In the genomic region with DNA sequence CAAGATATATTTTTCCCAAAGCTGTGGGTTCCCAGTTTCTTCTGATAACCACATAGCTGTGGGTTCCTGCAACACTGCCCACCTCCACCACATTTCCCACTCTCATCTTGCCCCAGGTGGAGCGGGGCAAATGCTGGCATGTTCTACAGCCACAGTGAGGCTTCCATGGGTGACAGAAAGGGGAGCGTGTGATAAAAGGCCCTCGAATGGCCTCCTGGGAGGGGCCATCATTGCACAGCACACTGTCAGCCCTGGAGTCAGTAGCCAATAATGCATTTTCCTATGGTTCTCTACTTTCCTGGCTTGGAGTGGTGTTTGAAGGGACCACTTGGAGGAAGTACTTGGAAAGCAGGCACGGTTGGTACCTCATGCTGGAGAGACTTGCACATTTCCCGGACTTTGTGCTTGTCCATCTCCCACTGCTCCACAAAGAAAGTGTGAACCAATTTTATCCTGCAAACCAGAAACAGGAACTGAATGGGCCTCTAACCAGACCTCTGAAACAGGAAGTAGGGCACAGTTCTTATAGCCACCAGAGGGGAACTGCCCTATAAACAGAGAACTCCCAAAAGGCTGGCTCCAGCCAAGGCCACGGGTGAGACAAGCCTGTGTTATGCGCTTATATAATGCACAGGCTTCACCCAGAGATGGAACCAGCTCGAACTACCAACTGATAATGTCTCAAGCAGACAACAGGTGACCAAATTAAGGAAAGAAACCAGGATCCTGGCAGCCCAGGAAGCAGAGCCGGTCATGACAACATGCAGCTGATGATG, we compare ENCODE assay signal across 8 cellular contexts.
DNase-seq lines count a peak whose midpoint lies in the region; ATAC-seq and TF ChIP-seq lines count a peak whose summit lies in the region.

No MANE protein-coding gene starts in this region.

- peak; percentile 61 for ATAC-seq in GM21515 (IDR thresholded peaks at IDR 0.05; ENCODE audit: unreplicated experiment)
- ATAC-seq in stimulated activated naive B cell treated with anti-CD40 and anti-IgM and Interleukin-4, amounts not matched to agents 10 μg/mL and 1 μg/mL and 100 μg/mL, for 72 hours (replicated peaks) = peak; percentile 98

- TF ChIP-seq CTCF in GM12864 (IDR thresholded peaks at IDR 0.05; ENCODE audit: low read depth, low read length, missing control alignments) = peak; percentile 43

- peak overlapping the region; percentile 71 to 76 for H3K4me3 Mint-ChIP-seq in stimulated activated naive B cell treated with anti-CD40 and anti-IgM and Interleukin-4, amounts not matched to agents 10 μg/mL and 1 μg/mL and 100 μg/mL, for 72 hours

- H3K4me1 Mint-ChIP-seq in stimulated activated naive B cell treated with anti-CD40 and anti-IgM and Interleukin-4, amounts not matched to agents 10 μg/mL and 1 μg/mL and 100 μg/mL, for 72 hours = peaks cover 43 to 73% of the 10 kb centered on the region in 2 donors

- DNase-seq in GM12864 (ENCODE audit: low read depth) = no peak
- DNase-seq in KBM-7 = peak; percentile 91
- DNase-seq in central memory CD4-positive, alpha-beta T cell = peak; percentile 18
- DNase-seq in stimulated activated naive B cell treated with anti-CD40 and anti-IgM and Interleukin-4, amounts not matched to agents 10 μg/mL and 1 μg/mL and 100 μg/mL, for 72 hours = peak; percentile 45
- no peak for DNase-seq in stimulated activated CD4-positive, alpha-beta T cell treated with anti-CD3 and anti-CD28 coated beads, Interleukin-2, amount 100 ng/mL, for 24 hours
- no peak for DNase-seq in NCI-H2107 treated with DMSO at 0.1 percent for 48 hours (lab: John Stamatoyannopoulos, UW; ENCODE audit: unreplicated experiment)
- DNase-seq in effector CD4-positive, alpha-beta T cell = no peak

- peaks cover 4 to 20% of the 10 kb centered on the region in 2 donors for H3K36me3 Mint-ChIP-seq in stimulated activated naive B cell treated with anti-CD40 and anti-IgM and Interleukin-4, amounts not matched to agents 10 μg/mL and 1 μg/mL and 100 μg/mL, for 72 hours

- in situ Hi-C loops in KBM-7 (cut with MboI; ENCODE audit: low pct_unique_long_range_greater_than_20kb, low sequenced_read_pairs) = loop anchor here (25.0 kb wide), 1 partner anchor 421 kb away; no protein-coding TSS in a partner anchor

- no peaks in the 10 kb centered on the region for H3K27me3 Mint-ChIP-seq in stimulated activated naive B cell treated with anti-CD40 and anti-IgM and Interleukin-4, amounts not matched to agents 10 μg/mL and 1 μg/mL and 100 μg/mL, for 72 hours

- H3K4me3 ChIP-seq in GM12864 (ENCODE audit: low read depth, low read length) = peak overlapping the region; percentile 43

- peaks cover 0 to 1% of the 10 kb centered on the region in 2 donors for H3K9me3 Mint-ChIP-seq in stimulated activated naive B cell treated with anti-CD40 and anti-IgM and Interleukin-4, amounts not matched to agents 10 μg/mL and 1 μg/mL and 100 μg/mL, for 72 hours

- H3K27ac Mint-ChIP-seq in stimulated activated naive B cell treated with anti-CD40 and anti-IgM and Interleukin-4, amounts not matched to agents 10 μg/mL and 1 μg/mL and 100 μg/mL, for 72 hours = peak overlapping the region; percentile 92

Comparison
In these comparisons a context has a peak if more than half of its experiments do, and no peak if none do; other contexts are left out.
1. DNase-seq: peak in KBM-7 (single experiment), central memory CD4-positive, alpha-beta T cell (single experiment) and stimulated activated naive B cell treated with anti-CD40 and anti-IgM and Interleukin-4, amounts not matched to agents 10 μg/mL and 1 μg/mL and 100 μg/mL, for 72 hours (single experiment); none in GM12864 (single experiment), stimulated activated CD4-positive, alpha-beta T cell treated with anti-CD3 and anti-CD28 coated beads, Interleukin-2, amount 100 ng/mL, for 24 hours (0 of 2), NCI-H2107 treated with DMSO at 0.1 percent for 48 hours (single experiment) and effector CD4-positive, alpha-beta T cell (single experiment).